In the genomic region with DNA sequence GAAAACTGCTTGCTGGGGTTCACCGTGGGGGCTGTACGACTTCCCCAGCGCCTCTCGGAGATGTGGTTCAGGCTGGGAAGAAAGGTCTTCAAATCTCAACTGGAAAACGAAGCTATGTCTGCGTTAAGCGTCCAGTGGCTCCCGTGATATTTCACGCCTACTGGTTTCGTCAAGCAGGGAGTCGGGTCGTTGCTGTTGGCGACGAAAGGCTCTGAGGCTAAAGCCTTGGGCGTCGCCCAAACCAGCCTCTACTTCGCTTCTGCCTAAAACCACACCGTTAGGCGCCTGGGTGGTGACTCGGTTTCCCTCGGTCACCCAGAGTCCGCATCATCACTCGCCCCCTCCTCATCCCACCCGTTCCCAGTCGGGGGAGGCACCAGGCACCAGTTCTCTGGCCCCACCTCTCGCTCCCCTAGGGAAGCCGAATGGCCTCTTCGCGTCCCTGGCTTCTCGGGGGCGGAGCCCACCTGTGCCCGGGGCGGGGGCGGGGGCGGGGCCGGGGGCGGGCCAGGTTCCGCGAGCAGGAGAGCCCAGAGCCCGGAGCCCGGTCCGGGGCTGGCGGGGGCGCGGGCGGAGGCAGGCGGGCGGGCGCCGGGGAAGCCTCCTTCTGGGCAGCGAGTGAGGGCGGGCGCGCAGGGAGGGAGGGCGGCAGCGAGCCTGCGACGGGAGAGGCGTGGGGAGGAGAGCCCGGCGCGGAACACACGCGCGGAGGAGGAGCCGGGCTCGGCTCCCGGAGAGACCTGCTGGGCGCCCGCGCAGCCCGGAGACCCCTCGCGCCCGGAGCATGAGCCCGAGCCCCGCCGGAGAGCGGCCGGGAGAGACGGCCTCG, we compare ENCODE assay signal across 8 cellular contexts. TPM values are rescaled to one million over a fixed set of nuclear protein-coding genes. Genes with fewer than 3 reads are reported as not detected.
DNase-seq lines count a peak whose midpoint lies in the region; ATAC-seq and TF ChIP-seq lines count a peak whose summit lies in the region.

A gene (plus strand): TSS at position 510 of the 829 bp plus-strand sequence. CDS start 438 bp downstream, outside the sequence.

- no peak within 1 kb of the TSS for H3K14ac ChIP-seq in neuronal stem cell (ENCODE audit: low read length)

- H2BK120ac ChIP-seq in neuronal stem cell (ENCODE audit: low read depth, low read length) = no peak within 1 kb of the TSS

- H3K4ac ChIP-seq in neuronal stem cell (ENCODE audit: low read length) = no peak within 1 kb of the TSS

- no peak within 1 kb of the TSS for H4K91ac ChIP-seq in neuronal stem cell (ENCODE audit: low read depth, low read length, poor library complexity)

- TF ChIP-seq CTCF in foreskin keratinocyte (conservative IDR thresholded peaks at IDR 0.05) = no peak

- H3K18ac ChIP-seq in neuronal stem cell (ENCODE audit: low read length) = peak within 1 kb of the TSS; percentile 98

- H2BK12ac ChIP-seq in neuronal stem cell (ENCODE audit: low read length) = no peak within 1 kb of the TSS

- H3K9ac ChIP-seq in neuronal stem cell (ENCODE audit: low read depth, low read length, poor library complexity) = peak within 1 kb of the TSS; percentile 84

- H4K8ac ChIP-seq in neuronal stem cell (ENCODE audit: low read depth, low read length) = no peak within 1 kb of the TSS

- H2BK15ac ChIP-seq in neuronal stem cell (ENCODE audit: low read length) = peak within 1 kb of the TSS; percentile 49

- H3K4me1 Mint-ChIP-seq in activated T-helper 17 cell treated with anti-CD3 and anti-CD28 coated beads, Interleukin-2, amount 50 U/mL, for 72 hours = peaks cover 14% of the 10 kb centered on the region

- H3K23ac ChIP-seq in neuronal stem cell (ENCODE audit: low read depth, low read length, poor library complexity) = peak within 1 kb of the TSS; percentile 74

- H3K9me3 ChIP-seq in neuronal stem cell (replicated peaks in 1 of 2; ENCODE audit: control insufficient read depth in 2 of 2, insufficient read depth in 1 of 2, low read depth in 1 of 2, low read length in 2 of 2) = no peaks in the 10 kb centered on the region

- no peaks in the 10 kb centered on the region for H3K36me3 ChIP-seq in neuronal stem cell (replicated peaks in 1 of 2; ENCODE audit: control insufficient read depth in 2 of 2, insufficient read depth in 2 of 2, low read length in 2 of 2)

- H3K4me1 ChIP-seq in foreskin keratinocyte = peaks cover 7% of the 10 kb centered on the region
- H3K4me1 ChIP-seq in neuronal stem cell (ENCODE audit: control insufficient read depth in 2 of 2, insufficient read depth in 1 of 2, low read depth in 1 of 2, low read length in 2 of 2) = peaks cover 7 to 16% of the 10 kb centered on the region in 2 donors

- no peak within 1 kb of the TSS for H3K27ac Mint-ChIP-seq in activated T-helper 17 cell treated with anti-CD3 and anti-CD28 coated beads, Interleukin-2, amount 50 U/mL, for 72 hours

- H3K27me3 ChIP-seq in foreskin keratinocyte (peaks cover 29% of the 10 kb centered on the region), neuronal stem cell (ENCODE audit: control insufficient read depth in 3 of 3, insufficient read depth in 3 of 3, low read depth in 1 of 3, low read length in 3 of 3) (peaks cover 0 to 47% (median 9%) of the 10 kb centered on the region in 3 experiments)

- peak within 1 kb of the TSS; percentile 90 for H2AFZ ChIP-seq in neuronal stem cell (ENCODE audit: low read length)

- no CpG with 5 or more reads among the region's 82 CpGs for WGBS in neuronal stem cell (ENCODE audit: extremely low coverage in 2 of 2, insufficient read length in 2 of 2, insufficient replicate concordance in 1 of 2), 2 donors

- peak within 1 kb of the TSS; percentile 58 for H2AK5ac ChIP-seq in neuronal stem cell (ENCODE audit: low read depth, low read length)

- DNase-seq in NCI-H2029 (lab: John Stamatoyannopoulos, UW) = peak; percentile 29
- no peak for DNase-seq in NCI-H2029 treated with DMSO at 0.1 percent for 48 hours (lab: John Stamatoyannopoulos, UW)
- peak; percentile 16 for DNase-seq in NCI-H82 treated with DMSO at 0.1 percent for 48 hours (lab: John Stamatoyannopoulos, UW; ENCODE audit: unreplicated experiment)
- DNase-seq in foreskin keratinocyte = peak in 1 of 2 donors; percentile 43
- DNase-seq in neuronal stem cell (ENCODE audit: low spot score) = peak; percentile 57
- DNase-seq in OCI-M2 (lab: John Stamatoyannopoulos, UW; ENCODE audit: unreplicated experiment) = no peak

- peaks cover 5% of the 10 kb centered on the region for H3K36me3 Mint-ChIP-seq in activated T-helper 17 cell treated with anti-CD3 and anti-CD28 coated beads, Interleukin-2, amount 50 U/mL, for 72 hours (ENCODE audit: low read depth)

- H3K4me3 ChIP-seq in neuronal stem cell (ENCODE audit: low read length in 2 of 2) = peak within 1 kb of the TSS; percentile 52 to 89

- H3K27me3 Mint-ChIP-seq in activated T-helper 17 cell treated with anti-CD3 and anti-CD28 coated beads, Interleukin-2, amount 50 U/mL, for 72 hours = peaks cover 9% of the 10 kb centered on the region

- H3K27ac ChIP-seq in foreskin keratinocyte = peak within 1 kb of the TSS; percentile 74
- H3K27ac ChIP-seq in neuronal stem cell (replicated peaks; ENCODE audit: low read length) = no peak within 1 kb of the TSS

- H3K79me1 ChIP-seq in neuronal stem cell (ENCODE audit: low read depth, low read length) = no peaks in the 10 kb centered on the region

- peak; percentile 63 for ATAC-seq in activated T-helper 17 cell treated with anti-CD3 and anti-CD28 coated beads, Interleukin-2, amount 50 U/mL, for 72 hours (replicated peaks)
- ATAC-seq in foreskin keratinocyte = peak; percentile 76
- ATAC-seq in HG02610 (IDR thresholded peaks at IDR 0.05; ENCODE audit: unreplicated experiment) = no peak

- peak within 1 kb of the TSS; percentile 42 for H2BK5ac ChIP-seq in neuronal stem cell (ENCODE audit: low read length)

- peak within 1 kb of the TSS; percentile 84 for H3K4me3 Mint-ChIP-seq in activated T-helper 17 cell treated with anti-CD3 and anti-CD28 coated beads, Interleukin-2, amount 50 U/mL, for 72 hours

- peak within 1 kb of the TSS; percentile 81 for H3K4me2 ChIP-seq in neuronal stem cell (ENCODE audit: insufficient read depth, low read length, poor library complexity, severe bottlenecking)

- no peaks in the 10 kb centered on the region for H3K9me3 Mint-ChIP-seq in activated T-helper 17 cell treated with anti-CD3 and anti-CD28 coated beads, Interleukin-2, amount 50 U/mL, for 72 hours

RNA-seq across cellular contexts. Expression of the gene that starts here (rescaled TPM):
- 1 to 10 TPM; 3.5 to 4.7 TPM for total RNA-seq in activated T-helper 17 cell treated with anti-CD3 and anti-CD28 coated beads, Interleukin-2, amount 50 U/mL, for 72 hours
- total RNA-seq in foreskin keratinocyte = 7.3 and 7.7 TPM in 2 replicates
- polyA plus RNA-seq in foreskin keratinocyte = 3.5 and 4.0 TPM in 2 replicates
- 17.1 TPM for polyA plus RNA-seq in neuronal stem cell (2013, experiment 1 of 2)
- polyA plus RNA-seq in neuronal stem cell (2013, experiment 2 of 2) = 16.0 TPM

Comparison
In these comparisons a context has a peak if more than half of its experiments do, and no peak if none do; other contexts are left out.
1. DNase-seq: peak in NCI-H2029 (single experiment), NCI-H82 treated with DMSO at 0.1 percent for 48 hours (single experiment) and neuronal stem cell (single experiment); none in NCI-H2029 treated with DMSO at 0.1 percent for 48 hours (single experiment) and OCI-M2 (single experiment).